12 cellular contexts compared by ENCODE assay signal in the genomic region with DNA sequence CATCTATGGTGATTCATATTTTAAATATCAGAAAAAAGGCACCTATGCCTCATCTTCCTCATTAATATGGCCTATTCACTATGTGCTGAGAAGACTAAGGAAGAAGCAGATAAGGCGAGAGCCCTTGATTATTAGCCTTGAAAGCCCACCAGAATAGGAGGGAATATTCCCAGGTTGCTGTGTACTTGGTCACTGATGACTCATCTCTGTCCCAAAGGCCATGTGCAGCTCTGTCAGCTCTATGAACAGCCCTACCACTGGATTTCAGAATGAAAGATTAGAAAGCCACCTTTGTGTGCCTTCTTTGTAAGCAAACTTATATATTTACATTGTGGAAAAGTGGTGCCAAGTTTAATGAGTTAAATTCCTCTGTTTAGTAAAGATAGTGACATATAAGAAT.
DNase-seq lines count a peak whose midpoint lies in the region; ATAC-seq and TF ChIP-seq lines count a peak whose summit lies in the region.
"Had no signal": no experiment of that assay in that cellular context is flagged by ENCODE, and none has a peak within 500 bp of the region (broad histone marks: within the 10 kb centered on the region; RNA-seq: fewer than 3 reads in every experiment).

No MANE protein-coding gene starts in this region.

- H3K9me3 Mint-ChIP-seq in stimulated activated memory B cell treated with anti-CD40 and anti-IgM and Interleukin-4, amounts not matched to agents 10 μg/mL and 1 μg/mL and 100 μg/mL, for 72 hours: no peaks in the 10 kb centered on the region

- no peak overlapping the region for H3K27ac ChIP-seq in SK-N-SH (ENCODE audit: low read depth in 2 of 2, low read length in 1 of 2)
- H3K27ac ChIP-seq: right lobe of liver had no signal

- H3K4me2 ChIP-seq in SK-N-SH: no peak overlapping the region

- no peak for ATAC-seq in SK-N-SH treated with all-trans-retinoic acid at 6 μM for 48 hours
- ATAC-seq in HG02870 (IDR thresholded peaks at IDR 0.05; ENCODE audit: unreplicated experiment): peak; percentile 33
- no peak for ATAC-seq in stimulated activated memory B cell treated with anti-CD40 and anti-IgM and Interleukin-4, amounts not matched to agents 10 μg/mL and 1 μg/mL and 100 μg/mL, for 72 hours
- ATAC-seq in GM21825 (IDR thresholded peaks at IDR 0.05; ENCODE audit: unreplicated experiment): no peak

- no peaks in the 10 kb centered on the region for H3K9me2 ChIP-seq in SK-N-SH

- no peaks in the 10 kb centered on the region for H4K20me1 ChIP-seq in SK-N-SH (ENCODE audit: insufficient read depth)

- H3K4me1 Mint-ChIP-seq in stimulated activated memory B cell treated with anti-CD40 and anti-IgM and Interleukin-4, amounts not matched to agents 10 μg/mL and 1 μg/mL and 100 μg/mL, for 72 hours: peaks cover 37% of the 10 kb centered on the region

- H3K27me3 Mint-ChIP-seq in stimulated activated memory B cell treated with anti-CD40 and anti-IgM and Interleukin-4, amounts not matched to agents 10 μg/mL and 1 μg/mL and 100 μg/mL, for 72 hours: no peaks in the 10 kb centered on the region

- H3K36me3 Mint-ChIP-seq in stimulated activated memory B cell treated with anti-CD40 and anti-IgM and Interleukin-4, amounts not matched to agents 10 μg/mL and 1 μg/mL and 100 μg/mL, for 72 hours: no peaks in the 10 kb centered on the region

- DNase-seq in SK-N-SH: no peak
- peak; percentile 13 for DNase-seq in SW480 (ENCODE audit: low spot score)
- DNase-seq in effector CD4-positive, alpha-beta T cell: no peak
- DNase-seq in activated naive CD4-positive, alpha-beta T cell treated with Interleukin-2 at 50 U/mL for 16 hours: no peak
- DNase-seq: 8988T, NCI-H226, right lobe of liver, SIG-M5 had no signal

- H3K36me3 ChIP-seq in SK-N-SH (replicated peaks in 1 of 2; ENCODE audit: control insufficient read depth in 1 of 2, insufficient read depth in 2 of 2, low read length in 1 of 2): no peaks in the 10 kb centered on the region
- H3K36me3 ChIP-seq: right lobe of liver had no signal

- CTCF ChIA-PET in SK-N-SH (lab: Yijun Ruan, JAX): no interaction called here

- POLR2A ChIA-PET in SK-N-SH (lab: Yijun Ruan, JAX): no interaction called here

- WGBS in SK-N-SH (ENCODE audit: low lambda C conversion rate): 81% methylated on average over 1 of the region's 1 CpG

- H3K4me3 ChIP-seq in SK-N-SH (ENCODE audit: low read depth in 2 of 2, low read length in 1 of 2): no peak overlapping the region
- H3K4me3 ChIP-seq: right lobe of liver had no signal

- no peaks in the 10 kb centered on the region for H3K79me2 ChIP-seq in SK-N-SH (ENCODE audit: insufficient read depth)

- peak overlapping the region; percentile 26 for H3K27ac Mint-ChIP-seq in stimulated activated memory B cell treated with anti-CD40 and anti-IgM and Interleukin-4, amounts not matched to agents 10 μg/mL and 1 μg/mL and 100 μg/mL, for 72 hours

- no peak for TF ChIP-seq CTCF in SK-N-SH (IDR thresholded peaks at IDR 0.05)

- no peaks in the 10 kb centered on the region for H3K27me3 ChIP-seq in SK-N-SH (ENCODE audit: insufficient read depth)
- H3K27me3 ChIP-seq: right lobe of liver had no signal

- no peaks in the 10 kb centered on the region for H3K4me1 ChIP-seq in SK-N-SH (ENCODE audit: control insufficient read depth in 1 of 2, insufficient read depth in 2 of 2, low read depth in 1 of 2, low read length in 1 of 2)
- H3K4me1 ChIP-seq: right lobe of liver had no signal

- no peak for TF ChIP-seq EP300 in SK-N-SH (IDR thresholded peaks at IDR 0.05; ENCODE audit: borderline replicate concordance in 1 of 2, low read depth in 1 of 2, low read length in 1 of 2)

- no peaks in the 10 kb centered on the region for H3K9me3 ChIP-seq in SK-N-SH
- H3K9me3 ChIP-seq: right lobe of liver had no signal

- peak overlapping the region; percentile 4; the same call in 1 of the 2 replicates for H2AFZ ChIP-seq in SK-N-SH (ENCODE audit: low read depth)

- H3F3A ChIP-seq in SK-N-SH (replicated peaks; ENCODE audit: insufficient read depth): no peaks in the 10 kb centered on the region

- no peak for TF ChIP-seq RAD21 in SK-N-SH (IDR thresholded peaks at IDR 0.05; ENCODE audit: low read length)

- H3K9ac ChIP-seq in SK-N-SH: no peak overlapping the region

- no peak overlapping the region for H3K4me3 Mint-ChIP-seq in stimulated activated memory B cell treated with anti-CD40 and anti-IgM and Interleukin-4, amounts not matched to agents 10 μg/mL and 1 μg/mL and 100 μg/mL, for 72 hours

TF ChIP-seq in SK-N-SH, 30 proteins besides CTCF, POLR2A, EP300 and RAD21 (continues in another document):
- TF ChIP-seq FOXJ3 (CRISPR knock-in tag; IDR thresholded peaks at IDR 0.05) (no peak), SIN3A (IDR thresholded peaks at IDR 0.05; ENCODE audit: borderline replicate concordance, low read depth, low read length) (no peak), RCOR1 (IDR thresholded peaks at IDR 0.05; ENCODE audit: low read length) (no peak), SMC3 (IDR thresholded peaks at IDR 0.05; ENCODE audit: low read depth, low read length) (no peak), GABPA (IDR thresholded peaks at IDR 0.05; ENCODE audit: low read depth) (no peak), POLR2AphosphoS5 (IDR thresholded peaks at IDR 0.05; ENCODE audit: low read depth, low read length) (no peak), RXRA (IDR thresholded peaks at IDR 0.05; ENCODE audit: borderline replicate concordance, low read depth) (no peak)
- TF ChIP-seq, protein P1, sequence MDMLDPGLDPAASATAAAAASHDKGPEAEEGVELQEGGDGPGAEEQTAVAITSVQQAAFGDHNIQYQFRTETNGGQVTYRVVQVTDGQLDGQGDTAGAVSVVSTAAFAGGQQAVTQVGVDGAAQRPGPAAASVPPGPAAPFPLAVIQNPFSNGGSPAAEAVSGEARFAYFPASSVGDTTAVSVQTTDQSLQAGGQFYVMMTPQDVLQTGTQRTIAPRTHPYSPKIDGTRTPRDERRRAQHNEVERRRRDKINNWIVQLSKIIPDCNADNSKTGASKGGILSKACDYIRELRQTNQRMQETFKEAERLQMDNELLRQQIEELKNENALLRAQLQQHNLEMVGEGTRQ (IDR thresholded peaks at IDR 0.05; ENCODE audit: borderline replicate concordance, low read depth, low read length): no peak
- TF ChIP-seq, protein P2, sequence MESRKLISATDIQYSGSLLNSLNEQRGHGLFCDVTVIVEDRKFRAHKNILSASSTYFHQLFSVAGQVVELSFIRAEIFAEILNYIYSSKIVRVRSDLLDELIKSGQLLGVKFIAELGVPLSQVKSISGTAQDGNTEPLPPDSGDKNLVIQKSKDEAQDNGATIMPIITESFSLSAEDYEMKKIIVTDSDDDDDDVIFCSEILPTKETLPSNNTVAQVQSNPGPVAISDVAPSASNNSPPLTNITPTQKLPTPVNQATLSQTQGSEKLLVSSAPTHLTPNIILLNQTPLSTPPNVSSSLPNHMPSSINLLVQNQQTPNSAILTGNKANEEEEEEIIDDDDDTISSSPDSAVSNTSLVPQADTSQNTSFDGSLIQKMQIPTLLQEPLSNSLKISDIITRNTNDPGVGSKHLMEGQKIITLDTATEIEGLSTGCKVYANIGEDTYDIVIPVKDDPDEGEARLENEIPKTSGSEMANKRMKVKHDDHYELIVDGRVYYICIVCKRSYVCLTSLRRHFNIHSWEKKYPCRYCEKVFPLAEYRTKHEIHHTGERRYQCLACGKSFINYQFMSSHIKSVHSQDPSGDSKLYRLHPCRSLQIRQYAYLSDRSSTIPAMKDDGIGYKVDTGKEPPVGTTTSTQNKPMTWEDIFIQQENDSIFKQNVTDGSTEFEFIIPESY (IDR thresholded peaks at IDR 0.05; ENCODE audit: borderline replicate concordance, low read depth): no peak

TF ChIP-seq in SK-N-SH treated with all-trans-retinoic acid at 6 μM for 48 hours, 23 proteins besides CTCF, POLR2A, EP300 and RAD21:
- no peak for TF ChIP-seq GLIS3 (CRISPR knock-in tag; IDR thresholded peaks at IDR 0.05)
- no peak for TF ChIP-seq TOX (CRISPR knock-in tag; IDR thresholded peaks at IDR 0.05; ENCODE audit: borderline replicate concordance)
- no peak for TF ChIP-seq RARB (CRISPR knock-in tag; IDR thresholded peaks at IDR 0.05)
- TF ChIP-seq PPARA (CRISPR knock-in tag; IDR thresholded peaks at IDR 0.05; ENCODE audit: borderline replicate concordance): no peak
- TF ChIP-seq, protein P3, sequence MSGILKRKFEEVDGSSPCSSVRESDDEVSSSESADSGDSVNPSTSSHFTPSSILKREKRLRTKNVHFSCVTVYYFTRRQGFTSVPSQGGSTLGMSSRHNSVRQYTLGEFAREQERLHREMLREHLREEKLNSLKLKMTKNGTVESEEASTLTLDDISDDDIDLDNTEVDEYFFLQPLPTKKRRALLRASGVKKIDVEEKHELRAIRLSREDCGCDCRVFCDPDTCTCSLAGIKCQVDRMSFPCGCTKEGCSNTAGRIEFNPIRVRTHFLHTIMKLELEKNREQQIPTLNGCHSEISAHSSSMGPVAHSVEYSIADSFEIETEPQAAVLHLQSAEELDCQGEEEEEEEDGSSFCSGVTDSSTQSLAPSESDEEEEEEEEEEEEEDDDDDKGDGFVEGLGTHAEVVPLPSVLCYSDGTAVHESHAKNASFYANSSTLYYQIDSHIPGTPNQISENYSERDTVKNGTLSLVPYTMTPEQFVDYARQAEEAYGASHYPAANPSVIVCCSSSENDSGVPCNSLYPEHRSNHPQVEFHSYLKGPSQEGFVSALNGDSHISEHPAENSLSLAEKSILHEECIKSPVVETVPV (CRISPR knock-in tag; IDR thresholded peaks at IDR 0.05): no peak
- TF ChIP-seq SNAI2 (CRISPR knock-in tag; IDR thresholded peaks at IDR 0.05): no peak
- TF ChIP-seq ZNF70 (CRISPR knock-in tag; IDR thresholded peaks at IDR 0.05): no peak
- no peak for TF ChIP-seq ZFP3 (CRISPR knock-in tag; IDR thresholded peaks at IDR 0.05)
